1 cellular context compared by ENCODE assay signal in genomic region chr12:100716949-100717732, GRCh38.
TF ChIP-seq lines count a peak whose summit lies in the region.

No MANE protein-coding gene starts in this region.

TF ChIP-seq in WTC11, 78 proteins besides CTCF, POLR2A, EP300 and RAD21 (continued from another document):
- TF ChIP-seq ARID4B (CRISPR knock-in tag; IDR thresholded peaks at IDR 0.05; ENCODE audit: borderline replicate concordance) (peak; percentile 65; the same call in 1 of the 2 replicates), FOXP1 (CRISPR knock-in tag; IDR thresholded peaks at IDR 0.05; ENCODE audit: borderline replicate concordance) (peak; percentile 39; the same call in 1 of the 2 replicates), ATF6 (CRISPR knock-in tag; IDR thresholded peaks at IDR 0.05) (no peak), KAT7 (CRISPR knock-in tag; IDR thresholded peaks at IDR 0.05; ENCODE audit: borderline replicate concordance) (no peak), ZNF232 (CRISPR knock-in tag; IDR thresholded peaks at IDR 0.05) (no peak), ELF4 (CRISPR knock-in tag; IDR thresholded peaks at IDR 0.05; ENCODE audit: low read depth) (no peak), JAZF1 (CRISPR knock-in tag; IDR thresholded peaks at IDR 0.05) (no peak), E2F1 (CRISPR knock-in tag; IDR thresholded peaks at IDR 0.05) (no peak)
